ENCODE assay signal across 8 cellular contexts in genomic region chr15:64703632-64703959, GRCh38.
A peak's percentile ranks its signal among the peaks of the same experiment; 100 is the strongest.
DNase-seq lines count a peak whose midpoint lies in the region; ATAC-seq, FAIRE-seq and TF ChIP-seq lines count a peak whose summit lies in the region.

No MANE protein-coding gene starts in this region.

- H4K20me1 ChIP-seq in HepG2 (ENCODE audit: insufficient read depth, low read length) = peaks cover 6% of the 10 kb centered on the region

- no peaks in the 10 kb centered on the region for H3K36me3 ChIP-seq in adipocyte (ENCODE audit: control insufficient read depth, insufficient read depth, low read length, severe bottlenecking)
- no peaks in the 10 kb centered on the region for H3K36me3 ChIP-seq in HepG2 (replicated peaks in 1 of 2; ENCODE audit: control insufficient read depth in 1 of 2, insufficient read depth in 2 of 2, low read length in 2 of 2)
- H3K36me3 ChIP-seq in tibial nerve = no peaks in the 10 kb centered on the region

- intact Hi-C loops in HepG2 (cut with micrococcal nuclease; ENCODE audit: unreplicated experiment) = no loop called here

- peak overlapping the region; percentile 73 for H3K27ac ChIP-seq in HepG2 (ENCODE audit: extremely low read length, insufficient read depth, low read length)
- H3K27ac ChIP-seq in tibial nerve = peak overlapping the region; percentile 87 to 95 (median 92)

- peaks cover 34% of the 10 kb centered on the region for H3K79me2 ChIP-seq in HepG2 (ENCODE audit: insufficient read depth, low read length)

- TF ChIP-seq CTCF in AG10803 (conservative IDR thresholded peaks at IDR 0.05; ENCODE audit: low read length) (no peak), HepG2 (CRISPR knock-in tag; IDR thresholded peaks at IDR 0.05) (no peak), tibial nerve (IDR thresholded peaks at IDR 0.05) (no peak)

- peak overlapping the region; percentile 87 for H3K4me3 ChIP-seq in AG10803 (ENCODE audit: low read length)
- peak overlapping the region; percentile 84 for H3K4me3 ChIP-seq in adipocyte (ENCODE audit: low read length)
- H3K4me3 ChIP-seq in HepG2 (replicated peaks in 1 of 3; ENCODE audit: insufficient read depth in 1 of 3, low read depth in 2 of 3, low read length in 3 of 3) = peak overlapping the region; percentile 40 to 88 (median 59)
- H3K4me3 ChIP-seq in tibial nerve = peak overlapping the region; percentile 61 to 87 (median 75)

- 88% methylated on average over 7 of the region's 7 CpGs for WGBS in HepG2 (ENCODE audit: low lambda C conversion rate)
- WGBS in tibial nerve, 2 donors = 53 to 57% methylated on average over 7 of the region's 7 CpGs

- CTCF ChIA-PET in HepG2 (lab: Yijun Ruan, JAX; ENCODE audit: low intra/inter-chr PET ratio, low total read pairs) = no interaction called here

- no peak for DNase-seq in AG10803 (ENCODE audit: low read depth)
- no peak for DNase-seq in adipocyte (ENCODE audit: low read depth)
- no peak for DNase-seq in HepG2 (ENCODE audit: low spot score)
- no peak for DNase-seq in tibial nerve (ENCODE audit: low spot score in 2 of 2)
- DNase-seq in HPDE6-E6E7 (ENCODE audit: extremely low spot score) = no peak
- no peak for DNase-seq in NOMO-1 treated with dmso at 0.1 percent for 144 hours (lab: John Stamatoyannopoulos, UW; ENCODE audit: unreplicated experiment)
- DNase-seq in NCI-H2029 (lab: John Stamatoyannopoulos, UW) = no peak

- POLR2A ChIA-PET in HepG2 (lab: Yijun Ruan, JAX) = interaction anchor here (0.6 to 1.2 kb wide), 3 partner anchors 10 to 52 kb away, joined by 3 to 6 read pairs (median 4); no protein-coding TSS in a partner anchor

- ATAC-seq in HG02852 (IDR thresholded peaks at IDR 0.05; ENCODE audit: unreplicated experiment) = peak; percentile 1
- ATAC-seq in HepG2 = peak; percentile 5; the same call in 2 of the 3 replicates

- peak overlapping the region; percentile 39 for H2AFZ ChIP-seq in HepG2 (ENCODE audit: low read length)

- H3K9me3 ChIP-seq in adipocyte (ENCODE audit: control insufficient read depth, low read length) = no peaks in the 10 kb centered on the region
- H3K9me3 ChIP-seq in HepG2 (ENCODE audit: low read length) = no peaks in the 10 kb centered on the region
- no peaks in the 10 kb centered on the region for H3K9me3 ChIP-seq in tibial nerve

- H3K4me1 ChIP-seq in adipocyte (ENCODE audit: control insufficient read depth, insufficient read depth, low read length) = peaks cover 43% of the 10 kb centered on the region
- H3K4me1 ChIP-seq in HepG2 (ENCODE audit: insufficient read depth, low read length) = peaks cover 80% of the 10 kb centered on the region
- peaks cover 0 to 45% (median 43%) of the 10 kb centered on the region in 4 donors for H3K4me1 ChIP-seq in tibial nerve

- H3K9ac ChIP-seq in adipocyte (ENCODE audit: low read length) (peak overlapping the region; percentile 86), HepG2 (ENCODE audit: insufficient read depth, low read depth, low read length) (peak overlapping the region; percentile 75)

- TF ChIP-seq EP300 in HepG2 (IDR thresholded peaks at IDR 0.05; ENCODE audit: low read depth in 2 of 2, low read length in 2 of 2) (no peak), HepG2 (CRISPR knock-in tag; IDR thresholded peaks at IDR 0.05; ENCODE audit: borderline replicate concordance) (no peak), tibial nerve (IDR thresholded peaks at IDR 0.05) (no peak)

- no peak for FAIRE-seq in HepG2 (lab: Jason Lieb, UNC)

- in situ Hi-C loops in HepG2 (cut with HindIII; ENCODE audit: extremely low pct_ligation_motif_present, low pct_unique_long_range_greater_than_20kb) = no loop called here

- no peaks in the 10 kb centered on the region for H3K27me3 ChIP-seq in adipocyte (replicated peaks; ENCODE audit: control insufficient read depth, insufficient read depth, low read length)
- no peaks in the 10 kb centered on the region; a peak in 1 of 5 replicates for H3K27me3 ChIP-seq in HepG2 (ENCODE audit: control insufficient read depth in 1 of 2, insufficient read depth in 2 of 2, low read length in 2 of 2)
- no peaks in the 10 kb centered on the region for H3K27me3 ChIP-seq in tibial nerve

- no peak for TF ChIP-seq POLR2A in HepG2 (IDR thresholded peaks at IDR 0.05; ENCODE audit: insufficient read depth in 1 of 2, low read depth in 2 of 2, low read length in 2 of 2)
- no peak for TF ChIP-seq POLR2A in tibial nerve (IDR thresholded peaks at IDR 0.05)

- H3K4me2 ChIP-seq in HepG2 (ENCODE audit: low read depth, low read length) = peak overlapping the region; percentile 77

- TF ChIP-seq RAD21 in HepG2 (CRISPR knock-in tag; IDR thresholded peaks at IDR 0.05) = no peak

- BruUV-seq in HepG2 (replicated peaks; lab: Mats Ljungman, UMichigan) = TSS peak; percentile 68

TF ChIP-seq in HepG2, 621 proteins besides CTCF, POLR2A, EP300 and RAD21 (continues in another document):
- peak; percentile 39; the same call in 1 of the 2 replicates for TF ChIP-seq ZFP91 (CRISPR knock-in tag; IDR thresholded peaks at IDR 0.05; ENCODE audit: borderline replicate concordance)
- TF ChIP-seq SALL1 (CRISPR knock-in tag; IDR thresholded peaks at IDR 0.05) = peak; percentile 5; the same call in 1 of the 2 replicates
- no peak for TF ChIP-seq ZNF460 (CRISPR knock-in tag; IDR thresholded peaks at IDR 0.05; ENCODE audit: borderline replicate concordance)
- TF ChIP-seq ZNF746 (CRISPR knock-in tag; IDR thresholded peaks at IDR 0.05) = 0 out of 2 replicates have a peak, but pooled peaks have one; percentile 29
- TF ChIP-seq, protein P1, sequence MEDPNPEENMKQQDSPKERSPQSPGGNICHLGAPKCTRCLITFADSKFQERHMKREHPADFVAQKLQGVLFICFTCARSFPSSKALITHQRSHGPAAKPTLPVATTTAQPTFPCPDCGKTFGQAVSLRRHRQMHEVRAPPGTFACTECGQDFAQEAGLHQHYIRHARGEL (CRISPR knock-in tag; IDR thresholded peaks at IDR 0.05) = no peak
- 0 out of 2 replicates have a peak, but pooled peaks have one; percentile 7 for TF ChIP-seq ZNF431 (CRISPR knock-in tag; IDR thresholded peaks at IDR 0.05; ENCODE audit: borderline replicate concordance, low read depth)
- TF ChIP-seq SAP130 (CRISPR knock-in tag; IDR thresholded peaks at IDR 0.05; ENCODE audit: low read depth) = no peak
- TF ChIP-seq ZNF589 (CRISPR knock-in tag; conservative IDR thresholded peaks at IDR 0.05) = 0 out of 2 replicates have a peak, but pooled peaks have one; percentile 30
- TF ChIP-seq, protein P2, sequence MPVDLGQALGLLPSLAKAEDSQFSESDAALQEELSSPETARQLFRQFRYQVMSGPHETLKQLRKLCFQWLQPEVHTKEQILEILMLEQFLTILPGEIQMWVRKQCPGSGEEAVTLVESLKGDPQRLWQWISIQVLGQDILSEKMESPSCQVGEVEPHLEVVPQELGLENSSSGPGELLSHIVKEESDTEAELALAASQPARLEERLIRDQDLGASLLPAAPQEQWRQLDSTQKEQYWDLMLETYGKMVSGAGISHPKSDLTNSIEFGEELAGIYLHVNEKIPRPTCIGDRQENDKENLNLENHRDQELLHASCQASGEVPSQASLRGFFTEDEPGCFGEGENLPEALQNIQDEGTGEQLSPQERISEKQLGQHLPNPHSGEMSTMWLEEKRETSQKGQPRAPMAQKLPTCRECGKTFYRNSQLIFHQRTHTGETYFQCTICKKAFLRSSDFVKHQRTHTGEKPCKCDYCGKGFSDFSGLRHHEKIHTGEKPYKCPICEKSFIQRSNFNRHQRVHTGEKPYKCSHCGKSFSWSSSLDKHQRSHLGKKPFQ (CRISPR knock-in tag; IDR thresholded peaks at IDR 0.05; ENCODE audit: insufficient replicate concordance) = peak; percentile 24
- 0 out of 2 replicates have a peak, but pooled peaks have one; percentile 15 for TF ChIP-seq HBP1 (CRISPR knock-in tag; IDR thresholded peaks at IDR 0.05; ENCODE audit: low read depth)
